ENCODE assay signal across 24 cellular contexts in genomic region chr20:43477634-43478033, GRCh38.
"Had no signal": no experiment of that assay in that cellular context is flagged by ENCODE, and none has a peak within 500 bp of the region (broad histone marks: within the 10 kb centered on the region; RNA-seq: fewer than 3 reads in every experiment).

No MANE protein-coding gene starts in this region.

- H3K27me3 ChIP-seq: ovary, stomach, thyroid gland, tibial nerve, upper lobe of left lung, vagina had no signal

- H3K4me1 ChIP-seq: neural progenitor cell, psoas muscle, stomach, thyroid gland, tibial nerve, upper lobe of left lung, vagina had no signal

- H3K27ac ChIP-seq: neural progenitor cell, ovary, parathyroid adenoma, psoas muscle, stomach, thoracic aorta, thyroid gland, tibial nerve, upper lobe of left lung, vagina had no signal

- H3K4me3 ChIP-seq: neural progenitor cell, ovary, psoas muscle, stomach, thoracic aorta, thyroid gland, tibial nerve, upper lobe of left lung, vagina had no signal

- H3K36me3 ChIP-seq: neural progenitor cell, ovary, thoracic aorta, thyroid gland, upper lobe of left lung, vagina had no signal

- H3K9me3 ChIP-seq: ovary, psoas muscle, stomach, thoracic aorta, thyroid gland, upper lobe of left lung, vagina had no signal

- DNase-seq: natural killer cell; occipital lobe; ovary; posterior cingulate gyrus; psoas muscle; right cardiac atrium; small intestine; stimulated activated CD4-positive, alpha-beta T cell treated with anti-CD3 and anti-CD28 coated beads, Interleukin-15, amount 100 ng/mL, for 24 hours; stimulated activated CD4-positive, alpha-beta T cell treated with anti-CD3 and anti-CD28 coated beads, Interleukin-2, amount 100 ng/mL, for 24 hours; stimulated activated CD4-positive, alpha-beta T cell treated with anti-CD3 and anti-CD28 coated beads, Interleukin-2, amount 100 ng/mL, for 48 hours; stimulated activated CD4-positive, alpha-beta T cell treated with anti-CD3 and anti-CD28 coated beads, Interleukin-4, amount 100 ng/mL, for 24 hours; stimulated activated naive B cell treated with anti-CD40 and anti-IgM and Interleukin-4, amounts not matched to agents 10 μg/mL and 1 μg/mL and 100 μg/mL, for 72 hours; stimulated activated naive CD4-positive, alpha-beta T cell treated with Interleukin-2 at 50 U/mL for 16 hours; stomach; thyroid gland; upper lobe of left lung had no signal

- H2AFZ ChIP-seq: neural progenitor cell, parathyroid adenoma had no signal

- H3K4me2 ChIP-seq: neural progenitor cell had no signal

- ATAC-seq: natural killer cell; right cardiac atrium; sciatic nerve; stimulated activated effector memory CD8-positive, alpha-beta T cell treated with anti-CD3 and anti-CD28 coated beads, Interleukin-12 subunit alpha, Interleukin-12 subunit beta, amount 100 ng/mL, for 72 hours; stimulated activated naive B cell treated with anti-CD40 and anti-IgM and Interleukin-4, amounts not matched to agents 10 μg/mL and 1 μg/mL and 100 μg/mL, for 72 hours had no signal

- H3K79me2 ChIP-seq: parathyroid adenoma had no signal

- H3K9ac ChIP-seq: neural progenitor cell, parathyroid adenoma had no signal

- FAIRE-seq: small intestine, urothelium cell line had no signal
